8 cellular contexts compared by ENCODE assay signal in genomic region chr19:38692458-38693379, GRCh38. TPM values are rescaled to one million over a fixed set of nuclear protein-coding genes. Genes with fewer than 3 reads are reported as not detected.
A peak's percentile ranks its signal among the peaks of the same experiment; 100 is the strongest.
DNase-seq lines count a peak whose midpoint lies in the region; ATAC-seq and TF ChIP-seq lines count a peak whose summit lies in the region.

No MANE protein-coding gene starts in this region.

- H3K4me3 Mint-ChIP-seq in activated T-helper 17 cell treated with anti-CD3 and anti-CD28 coated beads, Interleukin-2, amount 50 U/mL, for 72 hours, result peak overlapping the region; percentile 52

- H3K27me3 ChIP-seq in GM23248 (replicated peaks; ENCODE audit: insufficient read depth) (no peaks in the 10 kb centered on the region), hepatocyte (no peaks in the 10 kb centered on the region), skeletal muscle tissue (ENCODE audit: control insufficient read depth in 3 of 3, insufficient read depth in 3 of 3, low read length in 3 of 3) (no peaks in the 10 kb centered on the region)

- WGBS in GM23248 (ENCODE audit: low coverage in 1 of 2, low lambda C conversion rate in 2 of 2, missing lambda C conversion rate in 2 of 2), 2 experiments, result 70 to 72% methylated on average over 25 of the region's 25 CpGs
- WGBS in hepatocyte (ENCODE audit: low lambda C conversion rate, missing lambda C conversion rate), result 78% methylated on average over 25 of the region's 25 CpGs

- no peaks in the 10 kb centered on the region for H3K9me3 ChIP-seq in GM23248 (ENCODE audit: low read depth)
- H3K9me3 ChIP-seq in hepatocyte (ENCODE audit: low read depth), result no peaks in the 10 kb centered on the region
- no peaks in the 10 kb centered on the region for H3K9me3 ChIP-seq in skeletal muscle tissue (ENCODE audit: control insufficient read depth in 3 of 3, low read length in 3 of 3)

- H3K4me1 ChIP-seq in GM23248 (ENCODE audit: insufficient read depth), result peaks cover 57% of the 10 kb centered on the region
- peaks cover 49% of the 10 kb centered on the region for H3K4me1 ChIP-seq in hepatocyte (ENCODE audit: insufficient read depth)
- peaks cover 70 to 85% (median 78%) of the 10 kb centered on the region in 3 donors for H3K4me1 ChIP-seq in skeletal muscle tissue (ENCODE audit: control insufficient read depth in 3 of 3, insufficient read depth in 3 of 3, low read length in 3 of 3)

- no peaks in the 10 kb centered on the region for H3K36me3 ChIP-seq in GM23248 (ENCODE audit: low read depth)
- no peaks in the 10 kb centered on the region for H3K36me3 ChIP-seq in hepatocyte (replicated peaks; ENCODE audit: insufficient read depth, low read depth)
- peaks cover 0 to 21% (median 0%) of the 10 kb centered on the region in 3 donors for H3K36me3 ChIP-seq in skeletal muscle tissue (ENCODE audit: control insufficient read depth in 3 of 3, insufficient read depth in 3 of 3, low read length in 3 of 3)

- H3K4me3 ChIP-seq in GM23248 (peak overlapping the region; percentile 21), hepatocyte (no peak overlapping the region), skeletal muscle tissue (ENCODE audit: low read length in 3 of 3) (peak overlapping the region in 1 of 3 donors; percentile 35)

- DNase-seq in GM23248 (peak; percentile 35), hepatocyte (ENCODE audit: low spot score) (no peak), NCI-H187 (lab: John Stamatoyannopoulos, UW) (no peak), NCI-H345 (lab: John Stamatoyannopoulos, UW) (no peak)

- in situ Hi-C loops in GM23248 (cut with MboI), result no loop called here

- no peak for ATAC-seq in activated T-helper 17 cell treated with anti-CD3 and anti-CD28 coated beads, Interleukin-2, amount 50 U/mL, for 72 hours (replicated peaks)
- no peak for ATAC-seq in HG03039 (IDR thresholded peaks at IDR 0.05; ENCODE audit: unreplicated experiment)
- ATAC-seq in HG02571 (IDR thresholded peaks at IDR 0.05; ENCODE audit: unreplicated experiment), result no peak

- H3K27ac Mint-ChIP-seq in activated T-helper 17 cell treated with anti-CD3 and anti-CD28 coated beads, Interleukin-2, amount 50 U/mL, for 72 hours, result peak overlapping the region; percentile 76

- H3K27ac ChIP-seq in GM23248, result peak overlapping the region; percentile 94
- H3K27ac ChIP-seq in hepatocyte, result peak overlapping the region; percentile 97
- peak overlapping the region; percentile 72 for H3K27ac ChIP-seq in skeletal muscle tissue (ENCODE audit: low read depth, low read length)

- H3K9me2 ChIP-seq in GM23248 (ENCODE audit: insufficient read depth), result no peaks in the 10 kb centered on the region
- H3K9me2 ChIP-seq in hepatocyte (replicated peaks; ENCODE audit: insufficient read depth), result no peaks in the 10 kb centered on the region

- no peaks in the 10 kb centered on the region for H3K27me3 Mint-ChIP-seq in activated T-helper 17 cell treated with anti-CD3 and anti-CD28 coated beads, Interleukin-2, amount 50 U/mL, for 72 hours

- H3F3A ChIP-seq in GM23248 (ENCODE audit: insufficient read depth), result peaks cover 70% of the 10 kb centered on the region

- no peaks in the 10 kb centered on the region for H4K20me1 ChIP-seq in GM23248 (ENCODE audit: insufficient read depth)
- peaks cover 23% of the 10 kb centered on the region for H4K20me1 ChIP-seq in hepatocyte (ENCODE audit: insufficient read depth, poor library complexity, severe bottlenecking)

- H3K9me3 Mint-ChIP-seq in activated T-helper 17 cell treated with anti-CD3 and anti-CD28 coated beads, Interleukin-2, amount 50 U/mL, for 72 hours, result no peaks in the 10 kb centered on the region

- H3K79me2 ChIP-seq in GM23248 (ENCODE audit: insufficient read depth) (peaks cover 98% of the 10 kb centered on the region), hepatocyte (peaks cover 100% of the 10 kb centered on the region)

- peaks cover 61% of the 10 kb centered on the region for H3K4me1 Mint-ChIP-seq in activated T-helper 17 cell treated with anti-CD3 and anti-CD28 coated beads, Interleukin-2, amount 50 U/mL, for 72 hours

- TF ChIP-seq CTCF in hepatocyte (IDR thresholded peaks at IDR 0.05; ENCODE audit: poor library complexity), result no peak

- H2AFZ ChIP-seq in GM23248 (no peak overlapping the region), hepatocyte (no peak overlapping the region)

- peak overlapping the region; percentile 67 for H3K9ac ChIP-seq in GM23248
- peak overlapping the region; percentile 34 to 75 (median 69) for H3K9ac ChIP-seq in skeletal muscle tissue (ENCODE audit: low read depth in 1 of 3, low read length in 3 of 3)

- peaks cover 54% of the 10 kb centered on the region for H3K36me3 Mint-ChIP-seq in activated T-helper 17 cell treated with anti-CD3 and anti-CD28 coated beads, Interleukin-2, amount 50 U/mL, for 72 hours (ENCODE audit: low read depth)

- H3K4me2 ChIP-seq in GM23248 (ENCODE audit: unreplicated experiment), result peak overlapping the region; percentile 59
- H3K4me2 ChIP-seq in hepatocyte, result peak overlapping the region; percentile 14

RNA-seq across cellular contexts. Expression of gene ACTN4, which starts 45.3 kb away (rescaled TPM):
- total RNA-seq in GM23248 (2014; rRNA removed; shearing (Covaris generic)), result 467 and 477 TPM in 2 replicates
- 84.6 and 85.7 TPM in 2 replicates for polyA plus RNA-seq in GM23248 (2016; fragmentation: Nextera tagmentation; extraction: Ambion mirVana)
- total RNA-seq in activated T-helper 17 cell treated with anti-CD3 and anti-CD28 coated beads, Interleukin-2, amount 50 U/mL, for 72 hours, result 100 to 1,000 TPM; 312 to 393 TPM
- 278 and 321 TPM in 2 replicates for total RNA-seq in hepatocyte
- 54.4 and 59.3 TPM in 2 replicates for polyA plus RNA-seq in hepatocyte
- total RNA-seq in skeletal muscle tissue, result 42.3 TPM

RNA-seq across cellular contexts. Expression of gene CAPN12, which starts 51.6 kb away (rescaled TPM):
- 0.11 and 0.89 TPM in 2 replicates for total RNA-seq in GM23248 (2014; rRNA removed; shearing (Covaris generic))
- polyA plus RNA-seq in GM23248 (2016; fragmentation: Nextera tagmentation; extraction: Ambion mirVana) (0.21 and 0.30 TPM in 2 replicates), hepatocyte (24.3 and 38.9 TPM in 2 replicates)
- total RNA-seq in activated T-helper 17 cell treated with anti-CD3 and anti-CD28 coated beads, Interleukin-2, amount 50 U/mL, for 72 hours, result 10 to 100 TPM in 1 of 2 donors, 1 to 10 TPM in 1; 3.8 to 75.3 TPM
- total RNA-seq in hepatocyte (12.5 and 26.6 TPM in 2 replicates), skeletal muscle tissue (0.52 TPM)
